In the genomic region with DNA sequence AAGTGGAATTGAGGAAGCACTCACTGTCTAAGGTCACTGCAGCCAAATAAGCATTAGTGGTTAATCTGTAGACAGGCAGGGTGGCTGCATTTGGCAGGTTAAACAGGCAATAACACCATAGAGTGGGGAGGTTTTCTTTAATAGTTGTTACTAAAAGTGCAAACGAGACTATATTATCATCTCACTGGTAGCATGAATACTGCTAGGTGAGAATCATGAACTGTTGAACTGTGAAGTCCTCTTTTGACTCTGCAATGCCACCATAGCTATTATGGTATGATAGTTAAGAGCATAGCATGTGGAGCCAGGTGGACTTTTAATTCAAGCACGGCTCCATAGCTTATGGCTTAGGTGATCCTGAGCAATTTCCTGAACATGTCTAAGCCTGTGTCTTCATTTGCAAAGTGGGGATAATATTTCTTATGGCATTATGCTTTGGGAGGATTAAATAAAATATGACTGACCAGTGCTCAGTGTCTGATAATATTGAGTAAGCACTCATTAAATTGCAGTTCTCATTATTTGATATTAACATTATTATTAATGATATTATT, we compare ENCODE assay signal across 18 cellular contexts.
DNase-seq lines count a peak whose midpoint lies in the region; ATAC-seq, FAIRE-seq and TF ChIP-seq lines count a peak whose summit lies in the region.
"Had no signal": no experiment of that assay in that cellular context is flagged by ENCODE, and none has a peak within 500 bp of the region (broad histone marks: within the 10 kb centered on the region; RNA-seq: fewer than 3 reads in every experiment).

No MANE protein-coding gene starts in this region.

- H3K23me2 ChIP-seq in H1 (ENCODE audit: low read depth, low read length) = no peaks in the 10 kb centered on the region

- peak; percentile 67 for FAIRE-seq in GM12892 (lab: Jason Lieb, UNC)
- FAIRE-seq in H1 (lab: Jason Lieb, UNC) = no peak

- H3K27me3 ChIP-seq in H1 (replicated peaks in 1 of 4; ENCODE audit: control insufficient read depth in 3 of 4, extremely low read depth in 1 of 4, insufficient read depth in 3 of 4, low read length in 3 of 4) = no peaks in the 10 kb centered on the region

- 90% methylated on average over 2 of the region's 2 CpGs; no CpG with 5 or more reads in 1 of the 2 experiments for WGBS in H1 (ENCODE audit: extremely low coverage in 1 of 2, insufficient coverage in 1 of 2, insufficient read length in 1 of 2, insufficient replicate concordance in 2 of 2, low coverage in 1 of 2, low lambda C conversion rate in 2 of 2, missing lambda C conversion rate in 1 of 2), 2 experiments

- no peaks in the 10 kb centered on the region for H3K79me1 ChIP-seq in H1 (ENCODE audit: low read depth, low read length)

- H2BK20ac ChIP-seq in H1 (ENCODE audit: low read length) = no peak overlapping the region

- intact Hi-C loops in activated T-helper 2 cell treated with anti-CD3 and anti-CD28 coated beads, Interferon-gamma antibody, Interleukin-2, Interleukin-4, amounts not matched to agents 10 μg/mL and 5 μg/mL and 100 μg/mL, durations not matched to agents 14 hours and 24 hours and 36 hours (cut with micrococcal nuclease) = no loop called here

- no peak overlapping the region for H2AK5ac ChIP-seq in H1 (ENCODE audit: low read depth, low read length)

- H3K79me2 ChIP-seq in H1 (ENCODE audit: control insufficient read depth in 1 of 2, insufficient read depth in 2 of 2, low read length in 2 of 2) = no peaks in the 10 kb centered on the region

- H2AFZ ChIP-seq in H1 (ENCODE audit: low read length) = peak overlapping the region; percentile 53; the same call in 1 of the 2 replicates
- H2AFZ ChIP-seq: PC-9 had no signal

- TF ChIP-seq POLR2A in GM12892 (IDR thresholded peaks at IDR 0.05; ENCODE audit: low read depth, low read length) (no peak), H1 (IDR thresholded peaks at IDR 0.05; ENCODE audit: control extremely low read depth in 1 of 2, low read depth in 2 of 2, low read length in 2 of 2) (no peak)

- H3K36me3 ChIP-seq in H1 (ENCODE audit: control insufficient read depth in 2 of 4, insufficient read depth in 4 of 4, low read length in 3 of 4) = no peaks in the 10 kb centered on the region

- no peaks in the 10 kb centered on the region for H3K27me3 Mint-ChIP-seq in activated T-helper 2 cell treated with anti-CD3 and anti-CD28 coated beads, Interferon-gamma antibody, Interleukin-2, Interleukin-4, amounts not matched to agents 10 μg/mL and 5 μg/mL and 100 μg/mL, durations not matched to agents 14 hours and 24 hours and 36 hours (ENCODE audit: low read depth)

- no peak overlapping the region for H3K4me3 ChIP-seq in H1 (ENCODE audit: extremely low read depth in 1 of 4, insufficient read depth in 2 of 4, low read depth in 3 of 4, low read length in 4 of 4)
- H3K4me3 ChIP-seq: PC-9 had no signal

- H3K9me3 Mint-ChIP-seq in activated T-helper 2 cell treated with anti-CD3 and anti-CD28 coated beads, Interferon-gamma antibody, Interleukin-2, Interleukin-4, amounts not matched to agents 10 μg/mL and 5 μg/mL and 100 μg/mL, durations not matched to agents 14 hours and 24 hours and 36 hours = no peaks in the 10 kb centered on the region
- H3K9me3 Mint-ChIP-seq: H9 had no signal

- H4K5ac ChIP-seq in H1 (ENCODE audit: insufficient read length, low read depth, low read length) = no peak overlapping the region

- no peak overlapping the region for H3K14ac ChIP-seq in H1 (ENCODE audit: insufficient read length)

- H3K4me1 ChIP-seq in H1 (replicated peaks in 1 of 4; ENCODE audit: control insufficient read depth in 3 of 4, insufficient read depth in 4 of 4, low read length in 3 of 4) = no peaks in the 10 kb centered on the region

- no peak overlapping the region for H2BK12ac ChIP-seq in H1 (ENCODE audit: low read depth, low read length)

- no peak overlapping the region for H3K18ac ChIP-seq in H1 (ENCODE audit: extremely low read depth, low read length)

- H3K9me3 ChIP-seq in H1 (ENCODE audit: insufficient read depth in 2 of 2, low read depth in 1 of 2, low read length in 1 of 2) = no peaks in the 10 kb centered on the region

- H3K36me3 Mint-ChIP-seq in activated T-helper 2 cell treated with anti-CD3 and anti-CD28 coated beads, Interferon-gamma antibody, Interleukin-2, Interleukin-4, amounts not matched to agents 10 μg/mL and 5 μg/mL and 100 μg/mL, durations not matched to agents 14 hours and 24 hours and 36 hours (ENCODE audit: low read depth) = no peaks in the 10 kb centered on the region

- no peak for TF ChIP-seq EP300 in H1 (IDR thresholded peaks at IDR 0.05; ENCODE audit: borderline replicate concordance in 1 of 2, low read depth in 2 of 2, low read length in 2 of 2)

- H3K23ac ChIP-seq in H1 (ENCODE audit: insufficient read length) = no peak overlapping the region

- no peak overlapping the region for H4K91ac ChIP-seq in H1 (replicated peaks; ENCODE audit: insufficient read length, low read length)

- H3K56ac ChIP-seq in H1 (replicated peaks; ENCODE audit: insufficient read length, low read depth, low read length) = no peak overlapping the region

- no peak overlapping the region for H3K4ac ChIP-seq in H1 (replicated peaks; ENCODE audit: insufficient read length, low read depth, low read length)

- no peak overlapping the region for H3K9ac ChIP-seq in H1 (replicated peaks in 1 of 4; ENCODE audit: extremely low read depth in 1 of 4, low read depth in 3 of 4, low read length in 3 of 4)

- H4K20me1 ChIP-seq in H1 (replicated peaks in 1 of 2; ENCODE audit: control insufficient read depth in 1 of 2, insufficient read depth in 2 of 2, low read length in 2 of 2) = no peaks in the 10 kb centered on the region

- H3K27ac Mint-ChIP-seq in activated T-helper 2 cell treated with anti-CD3 and anti-CD28 coated beads, Interferon-gamma antibody, Interleukin-2, Interleukin-4, amounts not matched to agents 10 μg/mL and 5 μg/mL and 100 μg/mL, durations not matched to agents 14 hours and 24 hours and 36 hours = no peak overlapping the region
- H3K27ac Mint-ChIP-seq: H9 had no signal

- DNase-seq in GM12892 (ENCODE audit: insufficient read length) (no peak), H1 (ENCODE audit: low read depth in 1 of 2, low spot score in 2 of 2) (no peak), GF-D8 (lab: John Stamatoyannopoulos, UW) (no peak), HUDEP-2 (lab: John Stamatoyannopoulos, UW; ENCODE audit: unreplicated experiment in 76 of 76) (no peak)
- DNase-seq in activated T-helper 2 cell treated with anti-CD3 and anti-CD28 coated beads, Interferon-gamma antibody, Interleukin-2, Interleukin-4, amounts not matched to agents 10 μg/mL and 5 μg/mL and 100 μg/mL, durations not matched to agents 14 hours and 24 hours and 36 hours (ENCODE audit: low spot score) = no peak
- DNase-seq: H9, IMR-90, Karpas-422, MM.1S, NCI-H1105 treated with DMSO at 0.1 percent for 48 hours, NCI-H1694 treated with DMSO at 0.1 percent for 48 hours, NCI-H2107, NCI-H345, PC-9, SW 1271 had no signal

- no peak overlapping the region for H4K8ac ChIP-seq in H1 (ENCODE audit: extremely low read depth, insufficient read depth, low read length)

- no peaks in the 10 kb centered on the region for H3K4me1 Mint-ChIP-seq in activated T-helper 2 cell treated with anti-CD3 and anti-CD28 coated beads, Interferon-gamma antibody, Interleukin-2, Interleukin-4, amounts not matched to agents 10 μg/mL and 5 μg/mL and 100 μg/mL, durations not matched to agents 14 hours and 24 hours and 36 hours (ENCODE audit: low read depth)

- H3K4me3 Mint-ChIP-seq in activated T-helper 2 cell treated with anti-CD3 and anti-CD28 coated beads, Interferon-gamma antibody, Interleukin-2, Interleukin-4, amounts not matched to agents 10 μg/mL and 5 μg/mL and 100 μg/mL, durations not matched to agents 14 hours and 24 hours and 36 hours (ENCODE audit: low read depth) = no peak overlapping the region
- H3K4me3 Mint-ChIP-seq: H9 had no signal

- no peak overlapping the region for H2BK5ac ChIP-seq in H1 (ENCODE audit: low read depth, low read length)

- ATAC-seq in GM19351 (IDR thresholded peaks at IDR 0.05; ENCODE audit: unreplicated experiment) = peak; percentile 44
- peak; percentile 43 for ATAC-seq in HG03378 (IDR thresholded peaks at IDR 0.05; ENCODE audit: unreplicated experiment)

- no peak overlapping the region for H3K4me2 ChIP-seq in H1 (ENCODE audit: insufficient read depth in 1 of 2, low read depth in 2 of 2, low read length in 2 of 2)
- H3K4me2 ChIP-seq: PC-9 had no signal

- no peak for TF ChIP-seq CTCF in H1 (IDR thresholded peaks at IDR 0.05; ENCODE audit: control extremely low read depth in 1 of 3, insufficient read depth in 1 of 3, low read depth in 1 of 3, low read length in 3 of 3)

- H2BK15ac ChIP-seq in H1 (ENCODE audit: low read length) = no peak overlapping the region

- H3K27ac ChIP-seq in H1 (ENCODE audit: low read depth, low read length) = no peak overlapping the region
- H3K27ac ChIP-seq: C4-2B, PC-9 had no signal

- CTCF ChIA-PET in H1 (lab: Charles Lee; ENCODE audit: partially characterized antibody) = no interaction called here

- TF ChIP-seq RAD21 in H1 (IDR thresholded peaks at IDR 0.05 in 1 of 2, conservative IDR thresholded peaks at IDR 0.05 in 1 of 2; ENCODE audit: low read depth in 2 of 2, low read length in 2 of 2) = no peak

- POLR2A ChIA-PET in H1 (lab: Charles Lee; ENCODE audit: partially characterized antibody) = no interaction called here

- no peak overlapping the region for H2BK120ac ChIP-seq in H1 (replicated peaks; ENCODE audit: low read depth, low read length)

TF ChIP-seq in H1, 55 proteins besides CTCF, POLR2A, EP300 and RAD21 (continues in another document):
- TF ChIP-seq KDM4A (IDR thresholded peaks at IDR 0.05; ENCODE audit: low read depth, low read length, severe bottlenecking) (no peak), ZNF274 (IDR thresholded peaks at IDR 0.05; ENCODE audit: borderline replicate concordance, extremely low read depth, low read length) (no peak), BACH1 (IDR thresholded peaks at IDR 0.05; ENCODE audit: low read length) (no peak), SIRT6 (IDR thresholded peaks at IDR 0.05; ENCODE audit: low read length) (no peak), BRCA1 (IDR thresholded peaks at IDR 0.05; ENCODE audit: low read depth, low read length) (no peak), KDM1A (IDR thresholded peaks at IDR 0.05; ENCODE audit: borderline replicate concordance, low read length) (no peak), EGR1 (IDR thresholded peaks at IDR 0.05; ENCODE audit: borderline replicate concordance, low read depth, low read length) (no peak), NRF1 (IDR thresholded peaks at IDR 0.05; ENCODE audit: low read depth, low read length) (no peak), RFX5 (IDR thresholded peaks at IDR 0.05; ENCODE audit: borderline replicate concordance, low read depth, low read length) (no peak), SAP30 (IDR thresholded peaks at IDR 0.05; ENCODE audit: insufficient read depth, insufficient replicate concordance, low read length) (no peak), SP1 (IDR thresholded peaks at IDR 0.05; ENCODE audit: low read depth, low read length) (no peak)
- TF ChIP-seq, protein P1, sequence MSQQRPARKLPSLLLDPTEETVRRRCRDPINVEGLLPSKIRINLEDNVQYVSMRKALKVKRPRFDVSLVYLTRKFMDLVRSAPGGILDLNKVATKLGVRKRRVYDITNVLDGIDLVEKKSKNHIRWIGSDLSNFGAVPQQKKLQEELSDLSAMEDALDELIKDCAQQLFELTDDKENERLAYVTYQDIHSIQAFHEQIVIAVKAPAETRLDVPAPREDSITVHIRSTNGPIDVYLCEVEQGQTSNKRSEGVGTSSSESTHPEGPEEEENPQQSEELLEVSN (IDR thresholded peaks at IDR 0.05) = no peak
